Comparison of ENCODE assay signal across 18 cellular contexts in the genomic region with DNA sequence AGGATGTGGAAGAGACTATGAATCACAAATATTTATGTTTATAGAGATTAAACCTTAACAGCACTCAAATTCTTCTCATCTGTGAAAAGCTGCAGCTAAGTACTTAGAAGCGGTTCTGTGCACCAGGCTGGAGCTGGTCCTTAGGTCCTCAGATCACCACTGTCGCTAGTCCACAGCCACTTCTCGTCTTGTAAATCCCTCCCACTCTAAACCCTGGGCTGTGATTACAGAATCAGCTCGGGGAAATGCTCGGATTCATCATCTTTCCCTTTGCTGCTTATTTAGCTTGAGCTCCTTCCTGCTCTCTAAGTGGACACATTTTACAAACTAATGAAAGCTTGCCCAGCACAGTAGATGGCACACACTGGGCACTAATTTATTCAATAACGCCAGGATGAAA.
DNase-seq lines count a peak whose midpoint lies in the region; ATAC-seq and TF ChIP-seq lines count a peak whose summit lies in the region.
"Had no signal": no experiment of that assay in that cellular context is flagged by ENCODE, and none has a peak within 500 bp of the region (broad histone marks: within the 10 kb centered on the region; RNA-seq: fewer than 3 reads in every experiment).

No MANE protein-coding gene starts in this region.

- H3K4me3 Mint-ChIP-seq in GM23338, result no peak overlapping the region
- no peak overlapping the region for H3K4me3 Mint-ChIP-seq in immature natural killer cell
- H3K4me3 Mint-ChIP-seq: activated naive CD8-positive, alpha-beta T cell treated with anti-CD3 and anti-CD28 coated beads for 36 hours; central memory CD8-positive, alpha-beta T cell; naive thymus-derived CD8-positive, alpha-beta T cell; stimulated activated memory B cell treated with anti-CD40 and anti-IgM and Interleukin-4, amounts not matched to agents 10 μg/mL and 1 μg/mL and 100 μg/mL, for 72 hours had no signal

- H2AFZ ChIP-seq in GM23338, result no peak overlapping the region

- intact Hi-C loops in left ventricle myocardium inferior (cut with micrococcal nuclease), result no loop called here

- H3K27ac Mint-ChIP-seq in GM23338 (no peak overlapping the region; the same call in 1 of the 2 replicates), immature natural killer cell (no peak overlapping the region)
- H3K27ac Mint-ChIP-seq: activated naive CD8-positive, alpha-beta T cell treated with anti-CD3 and anti-CD28 coated beads for 36 hours; naive thymus-derived CD8-positive, alpha-beta T cell; stimulated activated memory B cell treated with anti-CD40 and anti-IgM and Interleukin-4, amounts not matched to agents 10 μg/mL and 1 μg/mL and 100 μg/mL, for 72 hours had no signal

- H3K27me3 Mint-ChIP-seq in GM23338 (ENCODE audit: insufficient read depth, low read depth, poor library complexity), result peaks cover 2% of the 10 kb centered on the region
- H3K27me3 Mint-ChIP-seq in immature natural killer cell (ENCODE audit: low read depth in 3 of 3), result peaks cover 2 to 4% (median 3%) of the 10 kb centered on the region in 3 donors

- H3F3A ChIP-seq in GM23338 (replicated peaks; ENCODE audit: low read depth), result no peaks in the 10 kb centered on the region

- peaks cover 12% of the 10 kb centered on the region; the same call in 2 of the 3 replicates for H3K4me1 Mint-ChIP-seq in GM23338
- H3K4me1 Mint-ChIP-seq in immature natural killer cell, result peaks cover 17 to 25% of the 10 kb centered on the region in 2 donors

- no peak for TF ChIP-seq EP300 in gastroesophageal sphincter (IDR thresholded peaks at IDR 0.05)

- DNase-seq in NCI-H1417 (lab: John Stamatoyannopoulos, UW) (peak in 2 of 3 experiments; percentile 57 to 63), NCI-H1417 treated with DMSO at 0.1 percent for 48 hours (lab: John Stamatoyannopoulos, UW) (no peak), adipocyte (ENCODE audit: low read depth) (peak; percentile 56), left ventricle myocardium inferior (no peak), retinal pigment epithelial cell (ENCODE audit: low read depth) (peak; percentile 12), GM23338 (ENCODE audit: low spot score) (no peak), immature natural killer cell (no peak)
- DNase-seq: activated naive CD8-positive, alpha-beta T cell treated with anti-CD3 and anti-CD28 coated beads for 36 hours; KG1; naive thymus-derived CD8-positive, alpha-beta T cell; NCI-H1092; T-helper 1 cell had no signal

- 27 to 33% methylated on average over 6 of the region's 6 CpGs for WGBS in gastroesophageal sphincter (ENCODE audit: low coverage in 1 of 2), 2 donors

- TF ChIP-seq CTCF in left ventricle myocardium inferior (IDR thresholded peaks at IDR 0.05; ENCODE audit: borderline replicate concordance) (no peak), retinal pigment epithelial cell (conservative IDR thresholded peaks at IDR 0.05; ENCODE audit: low read depth, low read length) (no peak), gastroesophageal sphincter (IDR thresholded peaks at IDR 0.05) (no peak), GM23338 (conservative IDR thresholded peaks at IDR 0.05; ENCODE audit: low read depth in 2 of 2) (no peak)

- H3K27me3 ChIP-seq in adipocyte (replicated peaks; ENCODE audit: control insufficient read depth, insufficient read depth, low read length), result no peaks in the 10 kb centered on the region
- no peaks in the 10 kb centered on the region for H3K27me3 ChIP-seq in left ventricle myocardium inferior (ENCODE audit: low read depth)
- no peaks in the 10 kb centered on the region for H3K27me3 ChIP-seq in gastroesophageal sphincter
- no peaks in the 10 kb centered on the region for H3K27me3 ChIP-seq in GM23338 (ENCODE audit: insufficient read depth)
- H3K27me3 ChIP-seq: tibial nerve had no signal

- no peak overlapping the region for H3K4me3 ChIP-seq in adipocyte (ENCODE audit: low read length)
- no peak overlapping the region for H3K4me3 ChIP-seq in left ventricle myocardium inferior
- H3K4me3 ChIP-seq in retinal pigment epithelial cell (ENCODE audit: low read length), result no peak overlapping the region
- H3K4me3 ChIP-seq in gastroesophageal sphincter, result no peak overlapping the region
- H3K4me3 ChIP-seq in GM23338, result no peak overlapping the region
- H3K4me3 ChIP-seq: tibial nerve had no signal

- H3K27ac ChIP-seq in left ventricle myocardium inferior (replicated peaks) (peak overlapping the region; percentile 42), gastroesophageal sphincter (no peak overlapping the region), GM23338 (ENCODE audit: low read depth) (no peak overlapping the region)
- H3K27ac ChIP-seq: 22Rv1, tibial nerve, VCaP had no signal

- peaks cover 3% of the 10 kb centered on the region; the same call in 1 of the 3 replicates for H3K9me3 Mint-ChIP-seq in GM23338
- no peaks in the 10 kb centered on the region for H3K9me3 Mint-ChIP-seq in immature natural killer cell
- H3K9me3 Mint-ChIP-seq: activated naive CD8-positive, alpha-beta T cell treated with anti-CD3 and anti-CD28 coated beads for 36 hours; central memory CD8-positive, alpha-beta T cell; stimulated activated memory B cell treated with anti-CD40 and anti-IgM and Interleukin-4, amounts not matched to agents 10 μg/mL and 1 μg/mL and 100 μg/mL, for 72 hours had no signal

- no peaks in the 10 kb centered on the region for H3K9me2 ChIP-seq in GM23338 (ENCODE audit: insufficient read depth)

- no peaks in the 10 kb centered on the region for H4K20me1 ChIP-seq in GM23338 (replicated peaks; ENCODE audit: insufficient read depth)

- no peak overlapping the region for H3K9ac ChIP-seq in adipocyte (ENCODE audit: low read length)

- H3K9me3 ChIP-seq in adipocyte (ENCODE audit: control insufficient read depth, low read length) (no peaks in the 10 kb centered on the region), left ventricle myocardium inferior (replicated peaks) (peaks cover 5% of the 10 kb centered on the region), gastroesophageal sphincter (no peaks in the 10 kb centered on the region)

- no peaks in the 10 kb centered on the region for H3K79me2 ChIP-seq in GM23338 (replicated peaks; ENCODE audit: insufficient read depth)

- H3K4me2 ChIP-seq in GM23338, result no peak overlapping the region

- H3K36me3 Mint-ChIP-seq in GM23338 (ENCODE audit: low read depth) (no peaks in the 10 kb centered on the region; the same call in 2 of the 3 replicates), immature natural killer cell (no peaks in the 10 kb centered on the region)
- H3K36me3 Mint-ChIP-seq: activated naive CD8-positive, alpha-beta T cell treated with anti-CD3 and anti-CD28 coated beads for 36 hours; naive thymus-derived CD8-positive, alpha-beta T cell; stimulated activated memory B cell treated with anti-CD40 and anti-IgM and Interleukin-4, amounts not matched to agents 10 μg/mL and 1 μg/mL and 100 μg/mL, for 72 hours had no signal

- H3K4me1 ChIP-seq in adipocyte (ENCODE audit: control insufficient read depth, insufficient read depth, low read length) (no peaks in the 10 kb centered on the region), left ventricle myocardium inferior (peaks cover 51% of the 10 kb centered on the region), gastroesophageal sphincter (no peaks in the 10 kb centered on the region), GM23338 (ENCODE audit: insufficient read depth) (no peaks in the 10 kb centered on the region)
- H3K4me1 ChIP-seq: tibial nerve had no signal

- no peaks in the 10 kb centered on the region for H3K36me3 ChIP-seq in adipocyte (ENCODE audit: control insufficient read depth, insufficient read depth, low read length, severe bottlenecking)
- H3K36me3 ChIP-seq in left ventricle myocardium inferior, result peaks cover 2% of the 10 kb centered on the region
- no peaks in the 10 kb centered on the region for H3K36me3 ChIP-seq in gastroesophageal sphincter
- no peaks in the 10 kb centered on the region for H3K36me3 ChIP-seq in GM23338 (ENCODE audit: insufficient read depth)
- H3K36me3 ChIP-seq: tibial nerve had no signal

- ATAC-seq in gastroesophageal sphincter (no peak), GM23338 (no peak)
- ATAC-seq: naive thymus-derived CD8-positive, alpha-beta T cell; stimulated activated memory B cell treated with anti-CD40 and anti-IgM and Interleukin-4, amounts not matched to agents 10 μg/mL and 1 μg/mL and 100 μg/mL, for 72 hours had no signal

- TF ChIP-seq POLR2A in gastroesophageal sphincter (IDR thresholded peaks at IDR 0.05), result no peak

TF ChIP-seq in GM23338, 12 proteins besides CTCF, POLR2A, EP300 and RAD21 (continues in another document):
- TF ChIP-seq ZNF331 (CRISPR knock-in tag; IDR thresholded peaks at IDR 0.05; ENCODE audit: low read depth) (no peak), STAT1 (IDR thresholded peaks at IDR 0.05; ENCODE audit: unreplicated experiment) (no peak), EZH2phosphoT487 (IDR thresholded peaks at IDR 0.05; ENCODE audit: unreplicated experiment) (no peak), EZH2 (IDR thresholded peaks at IDR 0.05; ENCODE audit: low read depth, unreplicated experiment) (no peak)
- TF ChIP-seq, protein P1, sequence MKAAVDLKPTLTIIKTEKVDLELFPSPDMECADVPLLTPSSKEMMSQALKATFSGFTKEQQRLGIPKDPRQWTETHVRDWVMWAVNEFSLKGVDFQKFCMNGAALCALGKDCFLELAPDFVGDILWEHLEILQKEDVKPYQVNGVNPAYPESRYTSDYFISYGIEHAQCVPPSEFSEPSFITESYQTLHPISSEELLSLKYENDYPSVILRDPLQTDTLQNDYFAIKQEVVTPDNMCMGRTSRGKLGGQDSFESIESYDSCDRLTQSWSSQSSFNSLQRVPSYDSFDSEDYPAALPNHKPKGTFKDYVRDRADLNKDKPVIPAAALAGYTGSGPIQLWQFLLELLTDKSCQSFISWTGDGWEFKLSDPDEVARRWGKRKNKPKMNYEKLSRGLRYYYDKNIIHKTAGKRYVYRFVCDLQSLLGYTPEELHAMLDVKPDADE (IDR thresholded peaks at IDR 0.05), result no peak

Comparison
In these comparisons a context has a peak if more than half of its experiments do, and no peak if none do; other contexts are left out.
1. DNase-seq: peak in NCI-H1417 (2 of 3), adipocyte (single experiment) and retinal pigment epithelial cell (single experiment); none in NCI-H1417 treated with DMSO at 0.1 percent for 48 hours (single experiment), left ventricle myocardium inferior (single experiment), GM23338 (single experiment) and immature natural killer cell (0 of 3).